ENCODE assay signal across 24 cellular contexts in genomic region chr5:98877600-98877999, GRCh38.
"Had no signal": no experiment of that assay in that cellular context is flagged by ENCODE, and none has a peak within 500 bp of the region (broad histone marks: within the 10 kb centered on the region; RNA-seq: fewer than 3 reads in every experiment).

No MANE protein-coding gene starts in this region.

- H3K4me1 Mint-ChIP-seq: nephron had no signal

- DNase-seq: activated CD4-positive, alpha-beta T cell treated with anti-CD3 and anti-CD28 coated beads, Interleukin-2, amount 10 ng/mL, durations not matched to agents 24 days and 14 days; activated CD8-positive, alpha-beta memory T cell treated with anti-CD3 and anti-CD28 coated beads, Interleukin-2, amount 50 U/mL, for 48 hours; activated gamma-delta T cell treated with Interleukin-2 at 50 U/mL for 16 hours; activated T-cell treated with anti-CD3 and anti-CD28 coated beads, Interleukin-2, amount 50 U/mL, for 48 hours; cerebellar nuclear complex; glutamatergic neuron; kidney glomerular epithelial cell; left lung; midbrain; nucleus accumbens; right lobe of liver; stimulated activated CD4-positive, alpha-beta T cell treated with anti-CD3 and anti-CD28 coated beads, Interleukin-1b, Interleukin-23, amount 100 ng/mL, for 48 hours; stimulated activated naive CD8-positive, alpha-beta T cell treated with anti-CD3 and anti-CD28 coated beads, Interleukin-15, amount 100 ng/mL, for 72 hours; SW 1271 had no signal

- H3K9me3 Mint-ChIP-seq: activated CD4-positive, alpha-beta T cell treated with anti-CD3 and anti-CD28 coated beads, Interleukin-2, amount 10 ng/mL, durations not matched to agents 24 days and 14 days; nephron; stimulated activated naive CD8-positive, alpha-beta T cell treated with anti-CD3 and anti-CD28 coated beads, Interleukin-15, amount 100 ng/mL, for 72 hours had no signal

- H3K9me3 ChIP-seq: breast epithelium, esophagus muscularis mucosa, left lung, right lobe of liver, tibial nerve had no signal

- H3K27ac ChIP-seq: breast epithelium, coronary artery, esophagus muscularis mucosa, hepatocyte, left lung, right lobe of liver, skin epidermis, tibial nerve, VCaP had no signal

- H3K4me3 ChIP-seq: breast epithelium, coronary artery, esophagus muscularis mucosa, hepatocyte, left lung, right lobe of liver, SK-N-MC, skin epidermis, tibial nerve had no signal

- H2AFZ ChIP-seq: hepatocyte had no signal

- H3K4me3 Mint-ChIP-seq: activated CD4-positive, alpha-beta T cell treated with anti-CD3 and anti-CD28 coated beads, Interleukin-2, amount 10 ng/mL, durations not matched to agents 24 days and 14 days; nephron; stimulated activated naive CD8-positive, alpha-beta T cell treated with anti-CD3 and anti-CD28 coated beads, Interleukin-15, amount 100 ng/mL, for 72 hours had no signal

- H3K27me3 ChIP-seq: breast epithelium, esophagus muscularis mucosa, hepatocyte, left lung, right lobe of liver, tibial nerve had no signal

- H3K27ac Mint-ChIP-seq: activated CD4-positive, alpha-beta T cell treated with anti-CD3 and anti-CD28 coated beads, Interleukin-2, amount 10 ng/mL, durations not matched to agents 24 days and 14 days; nephron had no signal

- H3K36me3 ChIP-seq: breast epithelium had no signal

- H3K4me1 ChIP-seq: breast epithelium, esophagus muscularis mucosa, right lobe of liver, tibial nerve had no signal

- H3K4me2 ChIP-seq: hepatocyte had no signal

- H3K27me3 Mint-ChIP-seq: activated CD4-positive, alpha-beta T cell treated with anti-CD3 and anti-CD28 coated beads, Interleukin-2, amount 10 ng/mL, durations not matched to agents 24 days and 14 days; stimulated activated naive CD8-positive, alpha-beta T cell treated with anti-CD3 and anti-CD28 coated beads, Interleukin-15, amount 100 ng/mL, for 72 hours had no signal

- ATAC-seq: activated CD4-positive, CD25-positive, alpha-beta regulatory T cell treated with anti-CD3 and anti-CD28 coated beads, Interleukin-2, amount 50 U/mL, for 24 hours; left lung; right lobe of liver; stimulated activated naive CD8-positive, alpha-beta T cell treated with anti-CD3 and anti-CD28 coated beads, Interleukin-15, amount 100 ng/mL, for 72 hours had no signal
